In genomic region chr4:91279899-91280298, GRCh38 we compare ENCODE assay signal across 1 cellular context.
TF ChIP-seq lines count a peak whose summit lies in the region.

No MANE protein-coding gene starts in this region.

TF ChIP-seq in GM23338, 12 proteins besides CTCF, POLR2A, EP300 and RAD21 (continued from another document):
- TF ChIP-seq ZNF462 (CRISPR knock-in tag; IDR thresholded peaks at IDR 0.05): no peak
- TF ChIP-seq REST (IDR thresholded peaks at IDR 0.05; ENCODE audit: unreplicated experiment): no peak
- no peak for TF ChIP-seq ZNF114 (CRISPR knock-in tag; IDR thresholded peaks at IDR 0.05)
- no peak for TF ChIP-seq POLR2AphosphoS5 (IDR thresholded peaks at IDR 0.05; ENCODE audit: low read depth)
- no peak for TF ChIP-seq STAT1 (IDR thresholded peaks at IDR 0.05; ENCODE audit: unreplicated experiment)
- no peak for TF ChIP-seq ZNF331 (CRISPR knock-in tag; IDR thresholded peaks at IDR 0.05; ENCODE audit: low read depth)
- no peak for TF ChIP-seq EZH2 (IDR thresholded peaks at IDR 0.05; ENCODE audit: low read depth, unreplicated experiment)
- no peak for TF ChIP-seq ETS1 (IDR thresholded peaks at IDR 0.05)
- no peak for TF ChIP-seq JUNB (IDR thresholded peaks at IDR 0.05; ENCODE audit: unreplicated experiment)
